ENCODE assay signal across 23 cellular contexts in the genomic region with DNA sequence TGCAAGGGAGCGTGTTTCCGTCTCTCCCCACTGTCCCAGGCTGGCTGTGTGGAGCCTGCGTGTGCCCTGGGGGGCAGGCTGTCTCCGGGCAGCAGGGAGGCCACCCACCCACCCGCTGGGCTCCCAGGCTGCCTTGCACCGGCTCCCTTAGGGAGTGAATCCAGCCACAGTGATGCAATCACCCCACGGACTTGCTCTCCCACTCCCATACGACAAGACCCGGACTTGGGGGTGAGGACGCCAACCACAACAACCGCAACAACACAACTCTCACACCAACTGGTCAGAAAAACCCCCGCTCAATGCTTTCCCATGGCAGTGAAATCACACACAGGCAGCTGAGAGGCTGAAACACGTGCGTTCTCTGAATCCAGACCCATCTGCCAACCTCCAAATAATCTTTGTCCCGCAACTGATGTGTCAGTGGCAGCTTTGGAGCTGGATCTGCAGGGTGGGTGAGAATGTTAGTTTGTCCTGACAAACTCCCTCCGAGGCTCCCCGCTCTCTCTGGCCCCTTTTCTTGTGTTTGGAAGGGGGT.
A peak's percentile ranks its signal among the peaks of the same experiment; 100 is the strongest.
DNase-seq lines count a peak whose midpoint lies in the region; ATAC-seq and TF ChIP-seq lines count a peak whose summit lies in the region.
"Had no signal": no experiment of that assay in that cellular context is flagged by ENCODE, and none has a peak within 500 bp of the region (broad histone marks: within the 10 kb centered on the region; RNA-seq: fewer than 3 reads in every experiment).

No MANE protein-coding gene starts in this region.

- H2AK5ac ChIP-seq in H9 (ENCODE audit: insufficient read length, low read length), result no peak overlapping the region

- H3T11ph ChIP-seq in H9 (ENCODE audit: low read length), result no peak overlapping the region

- no peak overlapping the region for H2BK5ac ChIP-seq in H9 (ENCODE audit: insufficient read length, low read length)

- peak overlapping the region; percentile 19; the same call in 1 of the 2 replicates for H3K14ac ChIP-seq in H9 (ENCODE audit: insufficient read depth, low read length)

- H3K9me3 ChIP-seq in SK-N-SH (no peaks in the 10 kb centered on the region), H9 (ENCODE audit: control insufficient read depth, low read depth, low read length) (no peaks in the 10 kb centered on the region), endodermal cell (ENCODE audit: control insufficient read depth, low read length) (no peaks in the 10 kb centered on the region), psoas muscle (no peaks in the 10 kb centered on the region)
- H3K9me3 ChIP-seq: sigmoid colon, thoracic aorta had no signal

- no peak for TF ChIP-seq RAD21 in SK-N-SH (IDR thresholded peaks at IDR 0.05; ENCODE audit: low read length)

- H3K4me1 ChIP-seq in SK-N-SH (ENCODE audit: control insufficient read depth in 1 of 2, insufficient read depth in 2 of 2, low read depth in 1 of 2, low read length in 1 of 2) (peaks cover 0 to 24% of the 10 kb centered on the region in 2 experiments; a peak in 1 of 4 replicates), H9 (ENCODE audit: insufficient read depth, low read length) (peaks cover 2% of the 10 kb centered on the region; the same call in 1 of the 2 replicates), endodermal cell (ENCODE audit: control insufficient read depth, insufficient read depth, low read length) (no peaks in the 10 kb centered on the region), psoas muscle (peaks cover 48% of the 10 kb centered on the region)

- TF ChIP-seq CTCF in SK-N-SH (IDR thresholded peaks at IDR 0.05), result no peak
- no peak for TF ChIP-seq CTCF in H9 (conservative IDR thresholded peaks at IDR 0.05)
- TF ChIP-seq CTCF in endodermal cell (conservative IDR thresholded peaks at IDR 0.05), result no peak
- no peak for TF ChIP-seq CTCF in psoas muscle (IDR thresholded peaks at IDR 0.05)

- no peak overlapping the region for H3K56ac ChIP-seq in H9 (ENCODE audit: insufficient read length, low read depth, low read length)

- no peak overlapping the region for H3K9ac ChIP-seq in SK-N-SH
- H3K9ac ChIP-seq in H9 (ENCODE audit: extremely low read depth, insufficient read length, low read length), result no peak overlapping the region
- no peak overlapping the region for H3K9ac ChIP-seq in endodermal cell (ENCODE audit: extremely low read depth, low read length, poor library complexity, severe bottlenecking)
- H3K9ac ChIP-seq: GM23248 had no signal

- no peak overlapping the region for H3K18ac ChIP-seq in H9 (ENCODE audit: insufficient read length, low read depth, low read length)

- H3K79me2 ChIP-seq in SK-N-SH (ENCODE audit: insufficient read depth), result peaks cover 42% of the 10 kb centered on the region
- peaks cover 2% of the 10 kb centered on the region; the same call in 1 of the 2 replicates for H3K79me2 ChIP-seq in H9 (ENCODE audit: insufficient read depth, low read length)

- no peak overlapping the region for H3K23ac ChIP-seq in H9 (ENCODE audit: insufficient read length, low read depth, low read length)

- no peak overlapping the region for H4K8ac ChIP-seq in H9 (replicated peaks; ENCODE audit: insufficient read length, low read depth, low read length)

- no peak overlapping the region for H2BK20ac ChIP-seq in H9 (ENCODE audit: low read depth, low read length, poor library complexity, severe bottlenecking)

- no peak overlapping the region for H4K91ac ChIP-seq in H9 (ENCODE audit: insufficient read length, low read depth, low read length)

- CTCF ChIA-PET in SK-N-SH (lab: Yijun Ruan, JAX), result interaction anchor here (0.7 to 7.8 kb wide), 5 partner anchors 13 to 211 kb away, joined by 3 to 81 read pairs (median 6); no protein-coding TSS in a partner anchor

- no peaks in the 10 kb centered on the region for H3K27me3 ChIP-seq in SK-N-SH (ENCODE audit: insufficient read depth)
- no peaks in the 10 kb centered on the region for H3K27me3 ChIP-seq in H9 (ENCODE audit: insufficient read depth, low read length)
- H3K27me3 ChIP-seq in endodermal cell (ENCODE audit: control insufficient read depth, insufficient read depth, low read length, poor library complexity, severe bottlenecking), result no peaks in the 10 kb centered on the region
- no peaks in the 10 kb centered on the region for H3K27me3 ChIP-seq in psoas muscle (ENCODE audit: insufficient read depth in 3 of 3, low read length in 2 of 3)
- H3K27me3 ChIP-seq: sigmoid colon had no signal

- H2BK15ac ChIP-seq in H9 (ENCODE audit: low read depth, low read length), result no peak overlapping the region

- H2AFZ ChIP-seq in SK-N-SH (ENCODE audit: low read depth), result no peak overlapping the region
- no peak overlapping the region for H2AFZ ChIP-seq in H9 (ENCODE audit: low read length)
- H2AFZ ChIP-seq: GM23248 had no signal

- H3K27ac Mint-ChIP-seq in H9, result peak overlapping the region; percentile 14 to 93 (median 89)
- peak overlapping the region; percentile 76 for H3K27ac Mint-ChIP-seq in endodermal cell
- H3K27ac Mint-ChIP-seq: activated T-cell treated with anti-CD3 and anti-CD28 coated beads, Interleukin-2, amount 50 U/mL, for 24 hours; CD8-positive, alpha-beta memory T cell had no signal

- POLR2A ChIA-PET in SK-N-SH (lab: Yijun Ruan, JAX), result no interaction called here

- peaks cover 0 to 24% of the 10 kb centered on the region in 2 experiments for H3K36me3 ChIP-seq in SK-N-SH (replicated peaks in 1 of 2; ENCODE audit: control insufficient read depth in 1 of 2, insufficient read depth in 2 of 2, low read length in 1 of 2)
- H3K36me3 ChIP-seq in endodermal cell (ENCODE audit: control insufficient read depth, insufficient read depth, low read length), result peaks cover 40% of the 10 kb centered on the region
- H3K36me3 ChIP-seq in psoas muscle (ENCODE audit: insufficient read depth in 1 of 2, low read depth in 1 of 2), result peaks cover 0 to 25% of the 10 kb centered on the region in 2 donors
- H3K36me3 ChIP-seq: thoracic aorta had no signal

- no peaks in the 10 kb centered on the region for H3K79me1 ChIP-seq in H9 (ENCODE audit: insufficient read depth, low read depth, low read length, poor library complexity, severe bottlenecking)

- no peak overlapping the region for H3K4me3 ChIP-seq in SK-N-SH (ENCODE audit: low read depth in 2 of 2, low read length in 1 of 2)
- no peak overlapping the region for H3K4me3 ChIP-seq in endodermal cell (ENCODE audit: low read length)
- peak overlapping the region; percentile 35 for H3K4me3 ChIP-seq in psoas muscle
- H3K4me3 ChIP-seq: GM23248, sigmoid colon, SK-N-MC, thoracic aorta had no signal

- no peak overlapping the region for H4K5ac ChIP-seq in H9 (ENCODE audit: insufficient read length, low read depth, low read length)

- no peak for TF ChIP-seq EP300 in SK-N-SH (IDR thresholded peaks at IDR 0.05; ENCODE audit: borderline replicate concordance in 1 of 2, low read depth in 1 of 2, low read length in 1 of 2)

- H3K23me2 ChIP-seq in H9 (ENCODE audit: insufficient read length, low read depth, low read length, poor library complexity, severe bottlenecking), result no peaks in the 10 kb centered on the region

- no peak overlapping the region for H3K4me2 ChIP-seq in SK-N-SH
- H3K4me2 ChIP-seq in H9 (ENCODE audit: insufficient read depth, insufficient read length, low read length), result no peak overlapping the region

- H3K9me2 ChIP-seq in SK-N-SH, result no peaks in the 10 kb centered on the region

- no peak for ATAC-seq in SK-N-SH treated with all-trans-retinoic acid at 6 μM for 48 hours
- peak in 3 of 4 donors; percentile 38 to 63 (median 60) for ATAC-seq in psoas muscle
- no peak for ATAC-seq in GM18519 (IDR thresholded peaks at IDR 0.05; ENCODE audit: low FRiP score, unreplicated experiment)
- ATAC-seq: stimulated activated naive CD8-positive, alpha-beta T cell treated with anti-CD3 and anti-CD28 coated beads, Interleukin-15, Interleukin-2, amounts not matched to agents 100 U/mL and 50 U/mL, for 24 hours had no signal

- 81% methylated on average over 13 of the region's 17 CpGs for WGBS in SK-N-SH (ENCODE audit: low lambda C conversion rate)
- WGBS in H9 (ENCODE audit: extremely low coverage, insufficient read length, low lambda C conversion rate), result no CpG with 5 or more reads among the region's 17 CpGs
- 95 to 98% methylated on average over 8 to 17 of the region's 17 CpGs for WGBS in endodermal cell (ENCODE audit: insufficient coverage in 1 of 2, insufficient read length in 1 of 2), 2 experiments
- 47 to 76% (median 58%) methylated on average over 17 of the region's 17 CpGs for WGBS in psoas muscle, 3 donors

- no peak overlapping the region for H2BK120ac ChIP-seq in H9 (ENCODE audit: low read depth, low read length, poor library complexity, severe bottlenecking)

- H3K4me1 Mint-ChIP-seq in H9 (peaks cover 37 to 40% of the 10 kb centered on the region in 2 experiments), endodermal cell (peaks cover 12% of the 10 kb centered on the region)

- intact Hi-C loops in psoas muscle (cut with DNase I), result loop anchor here in 1 of 2 donors (2.0 to 10.0 kb wide), 3 partner anchors 49 to 437 kb away; no protein-coding TSS in a partner anchor

- H3K27ac ChIP-seq in SK-N-SH (ENCODE audit: low read depth in 2 of 2, low read length in 1 of 2), result no peak overlapping the region
- no peak overlapping the region for H3K27ac ChIP-seq in H9 (ENCODE audit: insufficient read length, low read depth, low read length)
- no peak overlapping the region for H3K27ac ChIP-seq in endodermal cell (ENCODE audit: low read depth, low read length)
- H3K27ac ChIP-seq in psoas muscle, result peak overlapping the region; percentile 84
- H3K27ac ChIP-seq: GM23248, sigmoid colon, SK-N-MC, thoracic aorta had no signal

- DNase-seq in SK-N-SH (peak; percentile 61), H9 (no peak), endodermal cell (no peak), psoas muscle (peak in 1 of 2 donors; percentile 59), NCI-H1092 treated with DMSO at 0.1 percent for 48 hours (lab: John Stamatoyannopoulos, UW) (no peak), NCI-H2029 treated with DMSO at 0.1 percent for 48 hours (lab: John Stamatoyannopoulos, UW) (no peak)
- DNase-seq: activated naive CD4-positive, alpha-beta T cell treated with Interleukin-2 at 50 U/mL for 16 hours; activated T-cell treated with anti-CD3 and anti-CD28 coated beads, Interleukin-2, amount 50 U/mL, for 24 hours; CD8-positive, alpha-beta memory T cell; effector CD8-positive, alpha-beta T cell; erythroblast; GM23248; kidney glomerular epithelial cell; NCI-H187 treated with DMSO at 0.1 percent for 48 hours; RPMI8226; sigmoid colon; stimulated activated CD4-positive, alpha-beta T cell treated with anti-CD3 and anti-CD28 coated beads, Interleukin-15, amount 100 ng/mL, for 24 hours; stimulated activated naive CD8-positive, alpha-beta T cell treated with anti-CD3 and anti-CD28 coated beads, Interleukin-15, Interleukin-2, amounts not matched to agents 100 U/mL and 50 U/mL, for 24 hours; T-helper 2 cell had no signal

- H3K9me3 Mint-ChIP-seq in H9 (no peaks in the 10 kb centered on the region), endodermal cell (no peaks in the 10 kb centered on the region)
- H3K9me3 Mint-ChIP-seq: activated T-cell treated with anti-CD3 and anti-CD28 coated beads, Interleukin-2, amount 50 U/mL, for 24 hours; CD8-positive, alpha-beta memory T cell had no signal

- H3F3A ChIP-seq in SK-N-SH (replicated peaks; ENCODE audit: insufficient read depth), result no peaks in the 10 kb centered on the region

- no peaks in the 10 kb centered on the region for H3K27me3 Mint-ChIP-seq in H9 (ENCODE audit: low read depth)
- no peaks in the 10 kb centered on the region for H3K27me3 Mint-ChIP-seq in endodermal cell (ENCODE audit: insufficient read depth)
- H3K27me3 Mint-ChIP-seq: activated T-cell treated with anti-CD3 and anti-CD28 coated beads, Interleukin-2, amount 50 U/mL, for 24 hours had no signal

- H3K36me3 Mint-ChIP-seq in H9 (ENCODE audit: insufficient read depth in 1 of 3, low read depth in 3 of 3) (peaks cover 11 to 15% (median 13%) of the 10 kb centered on the region in 3 experiments; a peak in 6 of 7 replicates), endodermal cell (ENCODE audit: low read depth) (peaks cover 14% of the 10 kb centered on the region)
- H3K36me3 Mint-ChIP-seq: CD8-positive, alpha-beta memory T cell had no signal

- no peak overlapping the region for H3K4me3 Mint-ChIP-seq in H9
- no peak overlapping the region for H3K4me3 Mint-ChIP-seq in endodermal cell
- H3K4me3 Mint-ChIP-seq: activated T-cell treated with anti-CD3 and anti-CD28 coated beads, Interleukin-2, amount 50 U/mL, for 24 hours; CD8-positive, alpha-beta memory T cell had no signal

- H4K20me1 ChIP-seq in SK-N-SH (ENCODE audit: insufficient read depth) (peaks cover 60% of the 10 kb centered on the region), H9 (ENCODE audit: control insufficient read depth, insufficient read depth, insufficient read length) (no peaks in the 10 kb centered on the region)

- H2BK12ac ChIP-seq in H9 (ENCODE audit: insufficient read length, low read depth, low read length), result no peak overlapping the region

- no peak overlapping the region for H3K4ac ChIP-seq in H9 (ENCODE audit: low read depth, low read length)

Comparison
In these comparisons a context has a peak if more than half of its experiments do, and no peak if none do; other contexts are left out.
1. ATAC-seq: peak in psoas muscle (3 of 4); none in SK-N-SH treated with all-trans-retinoic acid at 6 μM for 48 hours (single experiment) and GM18519 (single experiment).